26 cellular contexts compared by ENCODE assay signal in the genomic region with DNA sequence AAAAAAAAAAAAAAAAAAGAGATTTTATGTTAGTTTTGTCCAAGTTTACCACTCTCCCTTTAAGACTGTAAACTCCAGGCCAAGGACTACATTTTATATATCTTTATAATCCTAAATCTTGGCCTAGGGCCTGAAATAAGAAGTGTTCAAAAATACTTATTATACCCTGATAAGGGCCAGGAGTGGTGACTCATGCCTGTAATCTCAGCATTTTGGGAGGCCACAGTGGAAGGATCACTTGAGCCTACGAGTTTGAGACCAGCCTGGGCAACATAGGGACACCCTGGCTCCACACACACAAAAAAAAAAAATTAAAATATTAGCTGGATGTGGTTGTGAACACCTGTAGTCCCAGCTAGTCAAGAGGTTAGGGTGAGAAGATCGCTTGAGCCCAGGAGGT. TPM values are rescaled to one million over a fixed set of nuclear protein-coding genes. Genes with fewer than 3 reads are reported as not detected.
DNase-seq lines count a peak whose midpoint lies in the region; ATAC-seq and TF ChIP-seq lines count a peak whose summit lies in the region.
"Had no signal": no experiment of that assay in that cellular context is flagged by ENCODE, and none has a peak within 500 bp of the region (broad histone marks: within the 10 kb centered on the region; RNA-seq: fewer than 3 reads in every experiment).

No MANE protein-coding gene starts in this region.

- peak; percentile 43 to 48 for ATAC-seq in right cardiac atrium
- ATAC-seq in mucosa of descending colon = peak; percentile 37
- ATAC-seq: GM12878 had no signal

- H3K9me3 Mint-ChIP-seq in chondrocyte (ENCODE audit: low read depth) = no peaks in the 10 kb centered on the region
- H3K9me3 Mint-ChIP-seq: neural crest cell had no signal

- H3K27ac ChIP-seq in right cardiac atrium (ENCODE audit: low read length) = no peak overlapping the region
- H3K27ac ChIP-seq in right atrium auricular region = no peak overlapping the region
- H3K27ac ChIP-seq: BLaER1, dorsolateral prefrontal cortex, SK-N-MC, upper lobe of left lung had no signal

- no peaks in the 10 kb centered on the region for H3K27me3 Mint-ChIP-seq in chondrocyte (ENCODE audit: low read depth)

- peaks cover 13% of the 10 kb centered on the region for H3K36me3 ChIP-seq in right atrium auricular region
- H3K36me3 ChIP-seq in mucosa of descending colon (ENCODE audit: low read depth) = no peaks in the 10 kb centered on the region

- H3K4me3 Mint-ChIP-seq in chondrocyte (ENCODE audit: unreplicated experiment) = no peak overlapping the region
- H3K4me3 Mint-ChIP-seq: neural crest cell had no signal

- peaks cover 36% of the 10 kb centered on the region for H3K4me1 Mint-ChIP-seq in chondrocyte (ENCODE audit: low read depth)

- peak overlapping the region; percentile 68 for H3K27ac Mint-ChIP-seq in chondrocyte (ENCODE audit: unreplicated experiment)

- DNase-seq in right cardiac atrium = no peak
- DNase-seq in right atrium auricular region (ENCODE audit: low spot score) = no peak
- DNase-seq in chondrocyte (ENCODE audit: low spot score) = no peak
- DNase-seq in mucosa of descending colon = no peak
- DNase-seq in SW480 (ENCODE audit: low spot score) = no peak
- DNase-seq in activated CD4-positive, alpha-beta T cell treated with anti-CD3 and anti-CD28 coated beads for 1 hour = no peak
- DNase-seq in globus pallidus (ENCODE audit: low spot score) = no peak
- DNase-seq in activated CD8-positive, alpha-beta memory T cell treated with anti-CD3 and anti-CD28 coated beads, Interleukin-2, amount 50 U/mL, for 4 hours = no peak
- DNase-seq: ACHN; activated CD4-positive, alpha-beta T cell treated with anti-CD3 and anti-CD28 coated beads for 48 hours; activated naive CD4-positive, alpha-beta T cell treated with anti-CD3 and anti-CD28 coated beads, Interleukin-2, amount 50 U/mL, for 16 hours; anterior cingulate cortex; central memory CD4-positive, alpha-beta T cell; DMS79 treated with DMSO at 0.1 percent for 48 hours; dorsolateral prefrontal cortex; heart right ventricle; Karpas-422; NCI-H1092; NCI-H187; NCI-H2171 treated with DMSO at 0.1 percent for 48 hours; NCI-H526; upper lobe of left lung had no signal

- H3K4me3 ChIP-seq in right cardiac atrium (ENCODE audit: low read length) = no peak overlapping the region
- no peak overlapping the region for H3K4me3 ChIP-seq in right atrium auricular region
- no peak overlapping the region for H3K4me3 ChIP-seq in mucosa of descending colon
- H3K4me3 ChIP-seq: BLaER1, dorsolateral prefrontal cortex, GM12878, heart right ventricle, SK-N-MC, upper lobe of left lung had no signal

- no peaks in the 10 kb centered on the region for H3K27me3 ChIP-seq in right cardiac atrium (ENCODE audit: control insufficient read depth, insufficient read depth)
- no peaks in the 10 kb centered on the region for H3K27me3 ChIP-seq in right atrium auricular region
- H3K27me3 ChIP-seq: BLaER1, dorsolateral prefrontal cortex, heart right ventricle, upper lobe of left lung had no signal

- H3K4me1 ChIP-seq in right cardiac atrium (ENCODE audit: control insufficient read depth, insufficient read depth, low read length) = peaks cover 2% of the 10 kb centered on the region
- peaks cover 0 to 47% of the 10 kb centered on the region in 2 donors for H3K4me1 ChIP-seq in right atrium auricular region
- peaks cover 6% of the 10 kb centered on the region for H3K4me1 ChIP-seq in mucosa of descending colon (ENCODE audit: low read depth)

- H3K9me3 ChIP-seq in right cardiac atrium (ENCODE audit: control insufficient read depth, low read length) (no peaks in the 10 kb centered on the region), right atrium auricular region (no peaks in the 10 kb centered on the region), mucosa of descending colon (no peaks in the 10 kb centered on the region)
- H3K9me3 ChIP-seq: BLaER1, heart right ventricle, upper lobe of left lung had no signal

- intact Hi-C loops in right cardiac atrium (cut with DNase I) (no loop called here), mucosa of descending colon (cut with DNase I, micrococcal nuclease) (no loop called here)

- TF ChIP-seq CTCF in right atrium auricular region (IDR thresholded peaks at IDR 0.05) (no peak), chondrocyte (IDR thresholded peaks at IDR 0.05) (no peak), mucosa of descending colon (IDR thresholded peaks at IDR 0.05) (no peak)

- WGBS in right cardiac atrium = 68% methylated on average over 2 of the region's 2 CpGs

- H3K36me3 Mint-ChIP-seq in chondrocyte (ENCODE audit: low read depth) = peaks cover 3% of the 10 kb centered on the region

RNA-seq across cellular contexts. Expression of gene TRIP12, which starts 12.7 kb away (rescaled TPM):
- total RNA-seq in right cardiac atrium (100 to 1,000 TPM; 190 to 212 (median 205) TPM), right atrium auricular region (100 to 1,000 TPM in 1 of 2 donors, 10 to 100 TPM in 1; 94.8 to 107 TPM), chondrocyte (223 to 281 TPM (median 231 TPM) in 3 replicates), mucosa of descending colon (100 to 1,000 TPM; 196 to 240 (median 202) TPM)
- polyA plus RNA-seq in right cardiac atrium = 24.5 TPM

RNA-seq across cellular contexts. Expression of gene FBXO36, which starts 13.2 kb away (rescaled TPM):
- total RNA-seq in right cardiac atrium (1 to 10 TPM; 1.2 to 2.4 (median 1.5) TPM), right atrium auricular region (1 to 10 TPM in 1 of 2 donors, under 1 TPM in 1; 0.98 to 1.3 TPM), chondrocyte (3.0 to 5.9 TPM (median 3.3 TPM) in 3 replicates), mucosa of descending colon (1 to 10 TPM; 1.6 to 2.4 (median 2.1) TPM)
- 0.77 TPM for polyA plus RNA-seq in right cardiac atrium
